Comparison of ENCODE assay signal across 15 cellular contexts in the genomic region with DNA sequence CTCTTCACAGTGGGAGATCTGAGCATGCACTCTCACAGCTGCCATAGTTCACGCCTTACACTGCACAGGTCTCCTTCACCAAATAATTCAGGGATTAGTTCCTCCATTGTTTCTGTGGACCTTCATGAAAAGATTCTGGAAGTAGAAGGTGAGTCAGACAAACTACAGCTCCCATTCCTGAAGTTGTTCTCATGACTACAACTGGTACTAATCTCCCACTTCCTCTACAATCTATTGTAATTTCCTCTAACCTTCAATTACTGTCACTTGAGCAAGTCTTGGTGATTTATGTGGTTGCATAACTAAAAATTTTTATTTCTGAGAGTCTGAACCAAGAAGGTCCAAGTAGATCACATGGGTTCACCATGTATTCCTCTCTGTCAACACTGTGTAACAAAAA.
A peak's percentile ranks its signal among the peaks of the same experiment; 100 is the strongest.
DNase-seq lines count a peak whose midpoint lies in the region; ATAC-seq and TF ChIP-seq lines count a peak whose summit lies in the region.
"Had no signal": no experiment of that assay in that cellular context is flagged by ENCODE, and none has a peak within 500 bp of the region (broad histone marks: within the 10 kb centered on the region; RNA-seq: fewer than 3 reads in every experiment).

No MANE protein-coding gene starts in this region.

- no peaks in the 10 kb centered on the region for H3K79me2 ChIP-seq in PC-3 (ENCODE audit: low read length)

- WGBS in IMR-90 (ENCODE audit: extremely low coverage in 2 of 2, insufficient read length in 1 of 2), 2 experiments, result no CpG with 5 or more reads among the region's 1 CpG

- no peaks in the 10 kb centered on the region for H3K9me1 ChIP-seq in IMR-90 (ENCODE audit: insufficient read depth, low read length)

- no peak overlapping the region for H4K5ac ChIP-seq in IMR-90 (ENCODE audit: low read depth, low read length)

- H3K27ac ChIP-seq in A673 (ENCODE audit: low read depth, low read length, poor library complexity, severe bottlenecking), result no peak overlapping the region
- H3K27ac ChIP-seq in IMR-90 (ENCODE audit: insufficient read depth, low read length), result no peak overlapping the region
- no peak overlapping the region for H3K27ac ChIP-seq in PC-3 (ENCODE audit: low read length)
- H3K27ac ChIP-seq in substantia nigra (ENCODE audit: low read depth, low read length, poor library complexity, severe bottlenecking), result no peak overlapping the region

- TF ChIP-seq CTCF in A673 (conservative IDR thresholded peaks at IDR 0.05; ENCODE audit: low read depth, low read length) (no peak), IMR-90 (conservative IDR thresholded peaks at IDR 0.05; ENCODE audit: low read depth, low read length) (no peak), PC-3 (conservative IDR thresholded peaks at IDR 0.05; ENCODE audit: low read depth, low read length) (no peak), epithelial cell of esophagus (IDR thresholded peaks at IDR 0.05; ENCODE audit: insufficient read depth, low read depth, low read length, missing control alignments) (no peak)

- H3K9me2 ChIP-seq in PC-3 (replicated peaks; ENCODE audit: low read length), result no peaks in the 10 kb centered on the region

- H2BK20ac ChIP-seq in IMR-90 (ENCODE audit: low read depth, low read length), result no peak overlapping the region

- no peak overlapping the region for H2AK9ac ChIP-seq in IMR-90 (replicated peaks; ENCODE audit: low read depth, low read length, poor library complexity)

- no peak overlapping the region for H3K4me3 ChIP-seq in A673 (ENCODE audit: low read depth, low read length, poor library complexity, severe bottlenecking)
- H3K4me3 ChIP-seq in IMR-90 (ENCODE audit: insufficient read depth, low read depth, low read length), result no peak overlapping the region
- H3K4me3 ChIP-seq in PC-3 (ENCODE audit: low read length), result no peak overlapping the region
- H3K4me3 ChIP-seq in epithelial cell of esophagus (ENCODE audit: low read length), result no peak overlapping the region

- no peaks in the 10 kb centered on the region for H3K79me1 ChIP-seq in IMR-90 (ENCODE audit: low read depth in 1 of 2, low read length in 2 of 2)

- BruUV-seq in A673 (replicated peaks; lab: Mats Ljungman, UMichigan), result no TSS peak
- no TSS peak for BruUV-seq in IMR-90 (replicated peaks; lab: Mats Ljungman, UMichigan)
- BruUV-seq in PC-3 (replicated peaks; lab: Mats Ljungman, UMichigan), result no TSS peak

- no peak overlapping the region for H2BK15ac ChIP-seq in IMR-90 (ENCODE audit: low read depth, low read length)

- ATAC-seq in IMR-90 (ENCODE audit: low read depth) (no peak), PC-3 (no peak)
- ATAC-seq: CD8-positive, alpha-beta T cell; HepG2 had no signal

- no peak overlapping the region for H3K56ac ChIP-seq in IMR-90 (ENCODE audit: extremely low read depth, insufficient read depth, low read length)

- H3K14ac ChIP-seq in IMR-90 (replicated peaks; ENCODE audit: low read depth, low read length), result no peak overlapping the region

- CTCF ChIA-PET in A673 (lab: Charles Lee) (no interaction called here), IMR-90 (lab: Yijun Ruan, JAX) (no interaction called here), PC-3 (lab: Charles Lee) (interaction anchor here (0.7 kb wide), 1 partner anchor 394 kb away, joined by 3 read pairs; no protein-coding TSS in a partner anchor)

- no peaks in the 10 kb centered on the region for H3F3A ChIP-seq in PC-3 (ENCODE audit: low read length, unreplicated experiment)

- H3K4me1 ChIP-seq in A673 (ENCODE audit: insufficient read depth, low read length, poor library complexity, severe bottlenecking) (no peaks in the 10 kb centered on the region), IMR-90 (ENCODE audit: control insufficient read depth, insufficient read depth, low read length) (no peaks in the 10 kb centered on the region), PC-3 (ENCODE audit: insufficient read depth, low read length) (no peaks in the 10 kb centered on the region)
- H3K4me1 ChIP-seq: BE2C had no signal

- H4K8ac ChIP-seq in IMR-90 (ENCODE audit: low read depth in 2 of 2, low read length in 2 of 2), result no peak overlapping the region

- no peaks in the 10 kb centered on the region for H3K36me3 ChIP-seq in A673 (ENCODE audit: insufficient read depth, low read length, poor library complexity, severe bottlenecking)
- no peaks in the 10 kb centered on the region for H3K36me3 ChIP-seq in IMR-90 (ENCODE audit: control insufficient read depth, insufficient read depth, low read length)
- H3K36me3 ChIP-seq in PC-3 (ENCODE audit: low read depth, low read length), result no peaks in the 10 kb centered on the region
- H3K36me3 ChIP-seq: BE2C had no signal

- no peak overlapping the region for H3K23ac ChIP-seq in IMR-90 (ENCODE audit: low read depth, low read length)

- no peak overlapping the region for H3K4ac ChIP-seq in IMR-90 (ENCODE audit: low read depth, low read length)

- H4K20me1 ChIP-seq in IMR-90 (ENCODE audit: insufficient read depth, low read length) (no peaks in the 10 kb centered on the region), PC-3 (ENCODE audit: low read length) (no peaks in the 10 kb centered on the region)

- H3K9me3 ChIP-seq in A673 (ENCODE audit: low read depth, low read length, poor library complexity, severe bottlenecking) (no peaks in the 10 kb centered on the region), IMR-90 (ENCODE audit: control insufficient read depth, insufficient read depth, low read length) (no peaks in the 10 kb centered on the region), PC-3 (ENCODE audit: low read length) (no peaks in the 10 kb centered on the region)
- H3K9me3 ChIP-seq: BE2C had no signal

- no peak for TF ChIP-seq RAD21 in IMR-90 (IDR thresholded peaks at IDR 0.05; ENCODE audit: low read length)

- no peak overlapping the region for H2AK5ac ChIP-seq in IMR-90 (ENCODE audit: low read depth, low read length)

- H3K27me3 ChIP-seq in A673 (replicated peaks; ENCODE audit: insufficient read depth, low read depth, low read length, poor library complexity) (no peaks in the 10 kb centered on the region), IMR-90 (ENCODE audit: control insufficient read depth, insufficient read depth, low read length) (no peaks in the 10 kb centered on the region), PC-3 (ENCODE audit: low read length) (no peaks in the 10 kb centered on the region)
- H3K27me3 ChIP-seq: BE2C had no signal

- H3K9ac ChIP-seq in IMR-90 (ENCODE audit: low read depth, low read length) (no peak overlapping the region), PC-3 (ENCODE audit: low read length) (no peak overlapping the region)

- H2BK5ac ChIP-seq in IMR-90 (ENCODE audit: low read depth, low read length, poor library complexity, severe bottlenecking), result no peak overlapping the region

- no peak overlapping the region for H3K18ac ChIP-seq in IMR-90 (ENCODE audit: low read depth, low read length)

- intact Hi-C loops in A673 (cut with micrococcal nuclease; ENCODE audit: unreplicated experiment) (no loop called here), IMR-90 (cut with micrococcal nuclease) (no loop called here), PC-3 (cut with micrococcal nuclease) (no loop called here)

- H3K4me2 ChIP-seq in IMR-90 (ENCODE audit: low read depth, low read length) (no peak overlapping the region), PC-3 (ENCODE audit: low read length) (no peak overlapping the region)

- H2AFZ ChIP-seq in IMR-90 (replicated peaks; ENCODE audit: low read length, poor library complexity) (no peak overlapping the region), PC-3 (ENCODE audit: low read length) (no peak overlapping the region)

- no peak overlapping the region for H4K91ac ChIP-seq in IMR-90 (ENCODE audit: insufficient read depth, low read depth, low read length)

- DNase-seq in A673 (ENCODE audit: low spot score), result peak; percentile 16
- peak; percentile 5 for DNase-seq in IMR-90
- DNase-seq in PC-3, result peak; percentile 15
- DNase-seq in epithelial cell of esophagus (ENCODE audit: low read depth), result peak; percentile 46
- DNase-seq in HuH-7.5 (ENCODE audit: low spot score), result no peak
- no peak for DNase-seq in iPS-NIHi7 (ENCODE audit: extremely low spot score)
- DNase-seq in substantia nigra (lab: John Stamatoyannopoulos, UW), result no peak
- DNase-seq in activated CD8-positive, alpha-beta memory T cell treated with anti-CD3 and anti-CD28 coated beads, Interleukin-2, amount 50 U/mL, for 4 hours, result no peak
- DNase-seq: BE2C; CD8-positive, alpha-beta T cell; COR-L47; DMS153; H7; KBM-7 had no signal

- no peak overlapping the region for H2BK120ac ChIP-seq in IMR-90 (ENCODE audit: low read depth, low read length)

- dilution Hi-C loops in IMR-90 (cut with HindIII; ENCODE audit: low sequenced_read_pairs, unreplicated experiment), result no loop called here

- POLR2A ChIA-PET in A673 (lab: Charles Lee; ENCODE audit: low non-redundant PET), result no interaction called here
- POLR2A ChIA-PET in IMR-90 (lab: Charles Lee; ENCODE audit: unreplicated experiment), result no interaction called here
- POLR2A ChIA-PET in PC-3 (lab: Charles Lee; ENCODE audit: unreplicated experiment), result no interaction called here

- TF ChIP-seq POLR2A in IMR-90 (IDR thresholded peaks at IDR 0.05; ENCODE audit: low read depth, low read length), result no peak

- in situ Hi-C loops in IMR-90 (cut with MboI; ENCODE audit: low sequenced_read_pairs), result no loop called here

TF ChIP-seq in IMR-90, 13 proteins besides CTCF, POLR2A, EP300 and RAD21 (continues in another document):
- TF ChIP-seq MAZ (IDR thresholded peaks at IDR 0.05; ENCODE audit: borderline replicate concordance, low read depth, low read length) (no peak), CEBPB (IDR thresholded peaks at IDR 0.05; ENCODE audit: low read depth, low read length) (no peak), FOS (IDR thresholded peaks at IDR 0.05; ENCODE audit: low read depth, low read length) (no peak), BHLHE40 (IDR thresholded peaks at IDR 0.05; ENCODE audit: low read depth, low read length) (no peak), NFE2L2 (IDR thresholded peaks at IDR 0.05; ENCODE audit: low read depth, low read length) (no peak), RFX5 (IDR thresholded peaks at IDR 0.05; ENCODE audit: low read depth, low read length) (no peak), USF2 (IDR thresholded peaks at IDR 0.05; ENCODE audit: low read depth, low read length) (no peak), MAFK (IDR thresholded peaks at IDR 0.05; ENCODE audit: low read depth, low read length) (no peak), SMC3 (IDR thresholded peaks at IDR 0.05; ENCODE audit: low read depth, low read length) (no peak), CHD1 (IDR thresholded peaks at IDR 0.05; ENCODE audit: low read depth, low read length) (no peak), RCOR1 (IDR thresholded peaks at IDR 0.05; ENCODE audit: insufficient replicate concordance, low read length) (no peak), MXI1 (IDR thresholded peaks at IDR 0.05; ENCODE audit: borderline replicate concordance, low read depth, low read length) (no peak)

Comparison
In these comparisons a context has a peak if more than half of its experiments do, and no peak if none do; other contexts are left out.
1. DNase-seq: peak in A673 (single experiment), IMR-90 (single experiment), PC-3 (single experiment) and epithelial cell of esophagus (single experiment); none in HuH-7.5 (single experiment), iPS-NIHi7 (single experiment), substantia nigra (0 of 49) and activated CD8-positive, alpha-beta memory T cell treated with anti-CD3 and anti-CD28 coated beads, Interleukin-2, amount 50 U/mL, for 4 hours (single experiment).